In genomic region chr2:231530099-231531085, GRCh38 we compare ENCODE assay signal across 8 cellular contexts. TPM values are rescaled to one million over a fixed set of nuclear protein-coding genes. Genes with fewer than 3 reads are reported as not detected.
DNase-seq lines count a peak whose midpoint lies in the region; ATAC-seq and TF ChIP-seq lines count a peak whose summit lies in the region.

TSS of gene NMUR1 (minus strand) at chr2:231530445. CDS start at chr2:231530361, 84 bp downstream.

- H3K4me1 Mint-ChIP-seq in CD4-positive, CD25-positive, alpha-beta regulatory T cell, result peaks cover 0 to 16% (median 8%) of the 10 kb centered on the region in 4 donors
- H3K4me1 Mint-ChIP-seq in activated naive CD8-positive, alpha-beta T cell treated with anti-CD3 and anti-CD28 coated beads, Interleukin-2, amount 50 U/mL, for 24 hours, result peaks cover 13% of the 10 kb centered on the region

- in situ Hi-C loops in SK-MEL-5 (cut with HindIII; ENCODE audit: low pct_unique_long_range_greater_than_20kb, low sequenced_read_pairs), result no loop called here

- peak; percentile 55 to 75 (median 69) for DNase-seq in CD4-positive, CD25-positive, alpha-beta regulatory T cell
- DNase-seq in HEK293T (ENCODE audit: extremely low spot score), result peak; percentile 74
- peak; percentile 50 for DNase-seq in SK-MEL-5 (ENCODE audit: low read depth, low spot score)
- peak; percentile 79 for DNase-seq in activated naive CD8-positive, alpha-beta T cell treated with anti-CD3 and anti-CD28 coated beads, Interleukin-2, amount 50 U/mL, for 24 hours
- peak; percentile 36 to 60 (median 50) for DNase-seq in stimulated activated CD4-positive, alpha-beta T cell treated with anti-CD3 and anti-CD28 coated beads, Interleukin-12 subunit alpha, Interleukin-12 subunit beta, amount 100 ng/mL, for 48 hours (ENCODE audit: low read depth in 2 of 3, low spot score in 1 of 3)
- DNase-seq in NCI-H1105 treated with DMSO at 0.1 percent for 48 hours (lab: John Stamatoyannopoulos, UW), result no peak

- no peaks in the 10 kb centered on the region for H3K9me3 ChIP-seq in CD4-positive, CD25-positive, alpha-beta regulatory T cell (ENCODE audit: control insufficient read depth in 2 of 2, low read length in 2 of 2)
- H3K9me3 ChIP-seq in iPS-15b (ENCODE audit: control insufficient read depth, insufficient read depth, low read length), result no peaks in the 10 kb centered on the region

- H3K36me3 ChIP-seq in CD4-positive, CD25-positive, alpha-beta regulatory T cell (ENCODE audit: control insufficient read depth, insufficient read depth, low read length), result no peaks in the 10 kb centered on the region
- no peaks in the 10 kb centered on the region for H3K36me3 ChIP-seq in iPS-15b (ENCODE audit: control insufficient read depth, insufficient read depth, low read length)

- H3K36me3 Mint-ChIP-seq in CD4-positive, CD25-positive, alpha-beta regulatory T cell, result no peaks in the 10 kb centered on the region
- H3K36me3 Mint-ChIP-seq in activated naive CD8-positive, alpha-beta T cell treated with anti-CD3 and anti-CD28 coated beads, Interleukin-2, amount 50 U/mL, for 24 hours (ENCODE audit: low read depth), result no peaks in the 10 kb centered on the region

- H3K4me3 Mint-ChIP-seq in CD4-positive, CD25-positive, alpha-beta regulatory T cell, result peak within 1 kb of the TSS; percentile 47 to 58 (median 56)
- peak within 1 kb of the TSS; percentile 42 for H3K4me3 Mint-ChIP-seq in activated naive CD8-positive, alpha-beta T cell treated with anti-CD3 and anti-CD28 coated beads, Interleukin-2, amount 50 U/mL, for 24 hours

- POLR2A ChIA-PET in HEK293T (lab: Yijun Ruan, JAX), result interaction anchor here (1.0 kb wide), 1 partner anchor 66 kb away, joined by 3 read pairs; the partner anchor contains the start of gene NCL

- no peak within 1 kb of the TSS for H3K27ac ChIP-seq in CD4-positive, CD25-positive, alpha-beta regulatory T cell (ENCODE audit: insufficient read depth, low read length, poor library complexity, severe bottlenecking)

- peak within 1 kb of the TSS in 1 of 3 donors; percentile 53 for H3K27ac Mint-ChIP-seq in CD4-positive, CD25-positive, alpha-beta regulatory T cell
- no peak within 1 kb of the TSS for H3K27ac Mint-ChIP-seq in activated naive CD8-positive, alpha-beta T cell treated with anti-CD3 and anti-CD28 coated beads, Interleukin-2, amount 50 U/mL, for 24 hours

- no peak within 1 kb of the TSS for H3K4me3 ChIP-seq in CD4-positive, CD25-positive, alpha-beta regulatory T cell (ENCODE audit: low read depth, low read length)
- peak within 1 kb of the TSS; percentile 53 for H3K4me3 ChIP-seq in iPS-15b (ENCODE audit: low read depth, low read length)

- CTCF ChIA-PET in HEK293T (lab: Yijun Ruan, JAX), result interaction anchor here (0.5 to 1.2 kb wide), 4 partner anchors 9 to 96 kb away, joined by 3 to 4 read pairs (median 4); no protein-coding TSS in a partner anchor

- peaks cover 2% of the 10 kb centered on the region for H3K27me3 ChIP-seq in CD4-positive, CD25-positive, alpha-beta regulatory T cell (ENCODE audit: control insufficient read depth, insufficient read depth, low read length)
- peaks cover 16% of the 10 kb centered on the region for H3K27me3 ChIP-seq in iPS-15b (ENCODE audit: control insufficient read depth, insufficient read depth, low read length)

- H3K9ac ChIP-seq in iPS-15b (ENCODE audit: low read depth, low read length), result no peak within 1 kb of the TSS

- peaks cover 15% of the 10 kb centered on the region for H3K4me1 ChIP-seq in CD4-positive, CD25-positive, alpha-beta regulatory T cell (ENCODE audit: control insufficient read depth, insufficient read depth, low read length, poor library complexity, severe bottlenecking)
- no peaks in the 10 kb centered on the region for H3K4me1 ChIP-seq in iPS-15b (ENCODE audit: control insufficient read depth, insufficient read depth, low read length)

- peaks cover 0 to 2% (median 0%) of the 10 kb centered on the region in 7 donors for H3K9me3 Mint-ChIP-seq in CD4-positive, CD25-positive, alpha-beta regulatory T cell
- no peaks in the 10 kb centered on the region for H3K9me3 Mint-ChIP-seq in activated naive CD8-positive, alpha-beta T cell treated with anti-CD3 and anti-CD28 coated beads, Interleukin-2, amount 50 U/mL, for 24 hours

- peaks cover 14% of the 10 kb centered on the region for H3K27me3 Mint-ChIP-seq in CD4-positive, CD25-positive, alpha-beta regulatory T cell
- peaks cover 22% of the 10 kb centered on the region for H3K27me3 Mint-ChIP-seq in activated naive CD8-positive, alpha-beta T cell treated with anti-CD3 and anti-CD28 coated beads, Interleukin-2, amount 50 U/mL, for 24 hours

- ATAC-seq in CD4-positive, CD25-positive, alpha-beta regulatory T cell (ENCODE audit: low read depth in 2 of 2), result peak; percentile 82 to 87
- peak; percentile 90 for ATAC-seq in activated naive CD8-positive, alpha-beta T cell treated with anti-CD3 and anti-CD28 coated beads, Interleukin-2, amount 50 U/mL, for 24 hours
- no peak for ATAC-seq in HG03097 (IDR thresholded peaks at IDR 0.05; ENCODE audit: low FRiP score, unreplicated experiment)

TF ChIP-seq in HEK293T, 16 proteins besides CTCF, POLR2A, EP300 and RAD21:
- TF ChIP-seq SUZ12 (IDR thresholded peaks at IDR 0.05) (no peak), PKNOX1 (IDR thresholded peaks at IDR 0.05) (peak; percentile 61)

RNA-seq across cellular contexts. Expression of gene NMUR1, which starts in this region (rescaled TPM):
- total RNA-seq in CD4-positive, CD25-positive, alpha-beta regulatory T cell, result 0.35 TPM
- polyA plus RNA-seq in CD4-positive, CD25-positive, alpha-beta regulatory T cell, result under 1 TPM; 0.25 to 0.90 (median 0.32) TPM
- total RNA-seq in SK-MEL-5 (2014; rRNA removed; shearing (Covaris generic)), result 0.18 TPM in 1 of 2 replicates, not detected in the other
- polyA plus RNA-seq in SK-MEL-5 (2015; cell fraction: cytosol; rRNA removed), result 0.06 TPM in 1 of 2 replicates, not detected in the other
- polyA plus RNA-seq in SK-MEL-5 (2015; cell fraction: nucleus; rRNA removed), result not detected in 2 replicates

Comparison
In these comparisons a context has a peak if more than half of its experiments do, and no peak if none do; other contexts are left out.
1. Peak in DNase-seq and ATAC-seq in CD4-positive, CD25-positive, alpha-beta regulatory T cell; RNA of the gene not detected or under 1 TPM.
2. Peak in DNase-seq in SK-MEL-5; RNA of the gene not detected or under 1 TPM.